Comparison of ENCODE assay signal across 8 cellular contexts in the genomic region with DNA sequence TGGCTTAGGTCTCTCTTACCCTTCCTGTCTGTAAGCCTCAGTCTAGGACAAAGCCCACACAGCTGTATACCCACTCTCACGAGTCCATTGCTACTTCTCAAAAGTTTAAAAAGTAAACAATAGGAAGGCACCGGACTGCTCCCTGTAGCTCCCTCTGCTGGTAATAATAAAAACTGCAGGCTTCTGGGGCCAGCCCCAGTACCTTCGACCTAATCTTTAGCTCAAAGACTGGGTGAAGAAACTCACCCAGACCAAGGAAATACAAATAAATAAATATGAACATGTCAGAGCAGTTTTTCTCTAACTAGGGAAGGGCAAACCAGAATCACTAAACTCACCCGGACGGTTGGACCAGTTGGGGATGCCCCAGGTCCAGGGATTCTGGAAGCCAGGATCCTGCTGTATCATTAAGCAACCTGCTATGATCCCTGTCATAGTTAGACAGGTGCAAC. TPM values are rescaled to one million over a fixed set of nuclear protein-coding genes. Genes with fewer than 3 reads are reported as not detected.
DNase-seq lines count a peak whose midpoint lies in the region; ATAC-seq and TF ChIP-seq lines count a peak whose summit lies in the region.

No MANE protein-coding gene starts in this region.

- no peak overlapping the region for H3K4me3 Mint-ChIP-seq in mesothelial cell of epicardium
- no peak overlapping the region for H3K4me3 Mint-ChIP-seq in stimulated activated memory B cell treated with anti-CD40 and anti-IgM and Interleukin-4, amounts not matched to agents 10 μg/mL and 1 μg/mL and 100 μg/mL, for 72 hours

- DNase-seq in SIG-M5 treated with dmso at 0.1 percent for 504 hours (lab: John Stamatoyannopoulos, UW; ENCODE audit: unreplicated experiment) (peak; percentile 80), SIG-M5 (lab: John Stamatoyannopoulos, UW) (no peak), NCI-H2196 (lab: John Stamatoyannopoulos, UW; ENCODE audit: unreplicated experiment) (peak; percentile 31), ecto neural progenitor cell (ENCODE audit: low spot score) (peak; percentile 60), mesothelial cell of epicardium (ENCODE audit: low spot score in 2 of 2, unreplicated experiment in 2 of 2) (peak in 1 of 2 experiments; percentile 71)
- peak; percentile 71 for DNase-seq in activated CD4-positive, alpha-beta T cell treated with anti-CD3 and anti-CD28 coated beads for 48 hours

- peak; percentile 92 for TF ChIP-seq CTCF in mesothelial cell of epicardium (IDR thresholded peaks at IDR 0.05; ENCODE audit: unreplicated experiment)

- peaks cover 14% of the 10 kb centered on the region for H3K4me1 Mint-ChIP-seq in mesothelial cell of epicardium
- H3K4me1 Mint-ChIP-seq in stimulated activated memory B cell treated with anti-CD40 and anti-IgM and Interleukin-4, amounts not matched to agents 10 μg/mL and 1 μg/mL and 100 μg/mL, for 72 hours = peaks cover 33% of the 10 kb centered on the region

- no peaks in the 10 kb centered on the region for H3K9me3 Mint-ChIP-seq in mesothelial cell of epicardium
- H3K9me3 Mint-ChIP-seq in stimulated activated memory B cell treated with anti-CD40 and anti-IgM and Interleukin-4, amounts not matched to agents 10 μg/mL and 1 μg/mL and 100 μg/mL, for 72 hours = no peaks in the 10 kb centered on the region

- H3K27ac Mint-ChIP-seq in mesothelial cell of epicardium = peak overlapping the region; percentile 34
- H3K27ac Mint-ChIP-seq in stimulated activated memory B cell treated with anti-CD40 and anti-IgM and Interleukin-4, amounts not matched to agents 10 μg/mL and 1 μg/mL and 100 μg/mL, for 72 hours = no peak overlapping the region

- H3K36me3 Mint-ChIP-seq in mesothelial cell of epicardium = peaks cover 14% of the 10 kb centered on the region
- peaks cover 32% of the 10 kb centered on the region for H3K36me3 Mint-ChIP-seq in stimulated activated memory B cell treated with anti-CD40 and anti-IgM and Interleukin-4, amounts not matched to agents 10 μg/mL and 1 μg/mL and 100 μg/mL, for 72 hours

- peak; percentile 65 for ATAC-seq in stimulated activated memory B cell treated with anti-CD40 and anti-IgM and Interleukin-4, amounts not matched to agents 10 μg/mL and 1 μg/mL and 100 μg/mL, for 72 hours
- ATAC-seq in GM18519 (IDR thresholded peaks at IDR 0.05; ENCODE audit: low FRiP score, unreplicated experiment) = no peak

- H3K27me3 Mint-ChIP-seq in mesothelial cell of epicardium (ENCODE audit: low read depth) = no peaks in the 10 kb centered on the region
- no peaks in the 10 kb centered on the region for H3K27me3 Mint-ChIP-seq in stimulated activated memory B cell treated with anti-CD40 and anti-IgM and Interleukin-4, amounts not matched to agents 10 μg/mL and 1 μg/mL and 100 μg/mL, for 72 hours

RNA-seq across cellular contexts. Expression of a gene that starts 5.0 kb away (rescaled TPM):
- total RNA-seq in mesothelial cell of epicardium = 73.5 to 91.3 TPM (median 74.1 TPM) in 3 replicates

RNA-seq across cellular contexts. Expression of a gene that starts 11.8 kb away (rescaled TPM):
- 42.0 to 46.4 TPM (median 43.3 TPM) in 3 replicates for total RNA-seq in mesothelial cell of epicardium

RNA-seq across cellular contexts. Expression of a gene that starts 28.5 kb away (rescaled TPM):
- total RNA-seq in mesothelial cell of epicardium = 45.6 to 48.4 TPM (median 48.3 TPM) in 3 replicates

RNA-seq across cellular contexts. Expression of a gene that starts 36.2 kb away (rescaled TPM):
- 126 to 133 TPM (median 128 TPM) in 3 replicates for total RNA-seq in mesothelial cell of epicardium

RNA-seq across cellular contexts. Expression of a gene that starts 54.9 kb away (rescaled TPM):
- 3.3 to 3.8 TPM (median 3.3 TPM) in 3 replicates for total RNA-seq in mesothelial cell of epicardium
